In the genomic region with DNA sequence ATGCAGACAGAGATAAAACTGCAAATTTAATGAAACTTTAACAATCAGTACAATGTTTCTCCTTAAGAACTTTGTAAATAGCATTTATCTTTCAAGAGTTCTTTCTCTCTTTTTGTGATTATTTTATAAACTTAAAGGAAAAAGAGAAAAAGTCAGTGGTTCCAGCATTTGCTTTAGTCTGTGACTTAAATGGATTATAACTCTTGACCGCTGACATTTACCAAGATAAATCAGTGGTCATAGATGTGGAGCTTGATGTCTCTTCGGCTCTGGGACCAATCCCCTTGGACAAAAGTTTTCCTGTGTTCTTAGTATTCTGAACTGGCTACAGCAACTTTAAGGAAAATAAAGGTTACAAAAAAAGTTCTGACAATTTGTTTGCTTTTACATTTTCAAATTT, we compare ENCODE assay signal across 15 cellular contexts. TPM values are rescaled to one million over a fixed set of nuclear protein-coding genes. Genes with fewer than 3 reads are reported as not detected.
DNase-seq lines count a peak whose midpoint lies in the region; TF ChIP-seq lines count a peak whose summit lies in the region.
"Had no signal": no experiment of that assay in that cellular context is flagged by ENCODE, and none has a peak within 500 bp of the region (broad histone marks: within the 10 kb centered on the region; RNA-seq: fewer than 3 reads in every experiment).

No MANE protein-coding gene starts in this region.

- H3K4me3 Mint-ChIP-seq in brain (peak overlapping the region in 1 of 5 experiments; percentile 5), neural progenitor cell (peak overlapping the region; percentile 31)
- no peak overlapping the region for H3K4me3 Mint-ChIP-seq in CD4-positive, alpha-beta memory T cell
- H3K4me3 Mint-ChIP-seq: CD4-positive, alpha-beta T cell; IgD-negative memory B cell had no signal

- TF ChIP-seq CTCF in brain (conservative IDR thresholded peaks at IDR 0.05) = no peak
- TF ChIP-seq CTCF in neural progenitor cell (IDR thresholded peaks at IDR 0.05) = no peak

- no peaks in the 10 kb centered on the region for H3K9me3 Mint-ChIP-seq in brain
- H3K9me3 Mint-ChIP-seq in neural progenitor cell = peaks cover 5% of the 10 kb centered on the region
- H3K9me3 Mint-ChIP-seq in CD4-positive, alpha-beta memory T cell = no peaks in the 10 kb centered on the region
- H3K9me3 Mint-ChIP-seq: CD4-positive, alpha-beta T cell; IgD-negative memory B cell had no signal

- H3K4me1 Mint-ChIP-seq in brain = peaks cover 35% of the 10 kb centered on the region
- H3K4me1 Mint-ChIP-seq in neural progenitor cell = peaks cover 72% of the 10 kb centered on the region
- H3K4me1 Mint-ChIP-seq in CD4-positive, alpha-beta memory T cell = peaks cover 13 to 26% (median 17%) of the 10 kb centered on the region in 4 donors

- no peak overlapping the region for H3K4me3 ChIP-seq in neural progenitor cell
- no peak overlapping the region for H3K4me3 ChIP-seq in CD4-positive, alpha-beta memory T cell (ENCODE audit: low read length in 2 of 2)
- H3K4me3 ChIP-seq: BLaER1 treated with 17β-estradiol and CSF1 and Interleukin-3, amounts not matched to agents 10 nM and 100 nM had no signal

- H3K27me3 Mint-ChIP-seq in brain = peaks cover 15% of the 10 kb centered on the region
- H3K27me3 Mint-ChIP-seq in neural progenitor cell (ENCODE audit: insufficient read depth, low read depth) = peaks cover 4% of the 10 kb centered on the region
- no peaks in the 10 kb centered on the region for H3K27me3 Mint-ChIP-seq in CD4-positive, alpha-beta memory T cell
- H3K27me3 Mint-ChIP-seq: CD4-positive, alpha-beta T cell had no signal

- H3K27me3 ChIP-seq in neural progenitor cell = no peaks in the 10 kb centered on the region
- H3K27me3 ChIP-seq in CD4-positive, alpha-beta memory T cell (ENCODE audit: insufficient read depth, low read length) = no peaks in the 10 kb centered on the region

- DNase-seq in NCI-H1417 (lab: John Stamatoyannopoulos, UW) = peak in 2 of 3 experiments; percentile 50 to 83
- DNase-seq in NCI-H1417 treated with DMSO at 0.1 percent for 48 hours (lab: John Stamatoyannopoulos, UW) = no peak
- no peak for DNase-seq in HEK293T (ENCODE audit: extremely low spot score)
- no peak for DNase-seq in neural progenitor cell (ENCODE audit: low spot score)
- no peak for DNase-seq in caudate nucleus (lab: John Stamatoyannopoulos, UW)
- DNase-seq in NCI-H146 treated with DMSO at 0.1 percent for 48 hours (lab: John Stamatoyannopoulos, UW; ENCODE audit: unreplicated experiment) = no peak
- no peak for DNase-seq in CD4-positive, alpha-beta memory T cell
- DNase-seq: CD4-positive, alpha-beta T cell; DMS79; EL; GDM1 had no signal

- H3K27ac ChIP-seq in neural progenitor cell (peak overlapping the region; percentile 88), caudate nucleus (ENCODE audit: low read depth, low read length) (no peak overlapping the region)
- H3K27ac ChIP-seq in CD4-positive, alpha-beta memory T cell (ENCODE audit: low read depth, low read length) = no peak overlapping the region
- H3K27ac ChIP-seq: 22Rv1; BLaER1 treated with 17β-estradiol and CSF1 and Interleukin-3, amounts not matched to agents 10 nM and 100 nM had no signal

- no peak overlapping the region for H2AFZ ChIP-seq in neural progenitor cell (replicated peaks)

- intact Hi-C loops in CD4-positive, alpha-beta memory T cell (cut with micrococcal nuclease) = no loop called here

- no peak overlapping the region for H3K9ac ChIP-seq in neural progenitor cell
- H3K9ac ChIP-seq: BLaER1 treated with 17β-estradiol and CSF1 and Interleukin-3, amounts not matched to agents 10 nM and 100 nM had no signal

- POLR2A ChIA-PET in HEK293T (lab: Yijun Ruan, JAX) = no interaction called here
- POLR2A ChIA-PET in CD4-positive, alpha-beta memory T cell (lab: Charles Lee; ENCODE audit: partially characterized antibody) = no interaction called here

- peaks cover 56% of the 10 kb centered on the region for H3K79me2 ChIP-seq in neural progenitor cell (ENCODE audit: low read depth)

- CTCF ChIA-PET in HEK293T (lab: Yijun Ruan, JAX) = no interaction called here
- CTCF ChIA-PET in CD4-positive, alpha-beta memory T cell (lab: Charles Lee; ENCODE audit: partially characterized antibody) = interaction anchor here (1.0 to 1.2 kb wide), 2 partner anchors 252 to 852 kb away, joined by 3 to 4 read pairs; no protein-coding TSS in a partner anchor

- no peaks in the 10 kb centered on the region for H4K20me1 ChIP-seq in neural progenitor cell (ENCODE audit: low read depth)
- H4K20me1 ChIP-seq: BLaER1 treated with 17β-estradiol and CSF1 and Interleukin-3, amounts not matched to agents 10 nM and 100 nM had no signal

- no peaks in the 10 kb centered on the region for H3K36me3 Mint-ChIP-seq in brain
- peaks cover 2% of the 10 kb centered on the region for H3K36me3 Mint-ChIP-seq in neural progenitor cell
- H3K36me3 Mint-ChIP-seq in CD4-positive, alpha-beta memory T cell = no peaks in the 10 kb centered on the region
- H3K36me3 Mint-ChIP-seq: IgD-negative memory B cell had no signal

- no peaks in the 10 kb centered on the region for H3K9me3 ChIP-seq in neural progenitor cell (ENCODE audit: low read depth)
- H3K9me3 ChIP-seq in CD4-positive, alpha-beta memory T cell (ENCODE audit: control insufficient read depth in 1 of 2, low read length in 2 of 2) = no peaks in the 10 kb centered on the region
- H3K9me3 ChIP-seq: BLaER1 treated with 17β-estradiol and CSF1 and Interleukin-3, amounts not matched to agents 10 nM and 100 nM had no signal

- H3K4me2 ChIP-seq in neural progenitor cell = peak overlapping the region; percentile 81
- H3K4me2 ChIP-seq: BLaER1 treated with 17β-estradiol and CSF1 and Interleukin-3, amounts not matched to agents 10 nM and 100 nM had no signal

- peaks cover 75% of the 10 kb centered on the region for H3K4me1 ChIP-seq in neural progenitor cell
- H3K4me1 ChIP-seq in CD4-positive, alpha-beta memory T cell (ENCODE audit: insufficient read depth, low read length) = peaks cover 19% of the 10 kb centered on the region

- H3F3A ChIP-seq in neural progenitor cell (ENCODE audit: low read depth) = peaks cover 64% of the 10 kb centered on the region

- H3K36me3 ChIP-seq in neural progenitor cell = no peaks in the 10 kb centered on the region
- no peaks in the 10 kb centered on the region for H3K36me3 ChIP-seq in CD4-positive, alpha-beta memory T cell (ENCODE audit: insufficient read depth, low read length)
- H3K36me3 ChIP-seq: BLaER1 treated with 17β-estradiol and CSF1 and Interleukin-3, amounts not matched to agents 10 nM and 100 nM had no signal

- peak overlapping the region in 3 of 5 experiments; percentile 41 to 79 (median 64) for H3K27ac Mint-ChIP-seq in brain
- peak overlapping the region; percentile 99 for H3K27ac Mint-ChIP-seq in neural progenitor cell
- no peak overlapping the region for H3K27ac Mint-ChIP-seq in CD4-positive, alpha-beta memory T cell
- H3K27ac Mint-ChIP-seq: CD4-positive, alpha-beta T cell had no signal

TF ChIP-seq in HEK293T, 16 proteins besides CTCF, POLR2A, EP300 and RAD21:
- peak; percentile 64 for TF ChIP-seq PKNOX1 (IDR thresholded peaks at IDR 0.05)
- no peak for TF ChIP-seq CTBP1 (IDR thresholded peaks at IDR 0.05; ENCODE audit: borderline replicate concordance)
TF ChIP-seq in HEK293T: peak in this region for 1.

RNA-seq across cellular contexts. Expression of gene CLYBL, which starts 57.4 kb away (rescaled TPM):
- 9.5 TPM for polyA plus RNA-seq in brain (ENCODE audit: insufficient read depth, low read depth, low replicate concordance)
- 12.1 and 14.2 TPM in 2 replicates for total RNA-seq in neural progenitor cell (ENCODE audit: low replicate concordance)
- total RNA-seq in CD4-positive, alpha-beta memory T cell = 10 to 100 TPM in 1 of 2 experiments, 1 to 10 TPM in 1; 9.8 to 10.1 TPM
- polyA plus RNA-seq in CD4-positive, alpha-beta memory T cell = 10 to 100 TPM; 17.3 to 24.8 TPM

Comparison
In these comparisons a context has a peak if more than half of its experiments do, and no peak if none do; other contexts are left out.
1. DNase-seq: peak in NCI-H1417 (2 of 3); none in NCI-H1417 treated with DMSO at 0.1 percent for 48 hours (single experiment), HEK293T (single experiment), neural progenitor cell (single experiment), caudate nucleus (0 of 61), NCI-H146 treated with DMSO at 0.1 percent for 48 hours (single experiment) and CD4-positive, alpha-beta memory T cell (0 of 5).
2. H3K27ac Mint-ChIP-seq: peak in brain (3 of 5) and neural progenitor cell (single experiment); none in CD4-positive, alpha-beta memory T cell (0 of 7).